19 cellular contexts compared by ENCODE assay signal in genomic region chr11:114063149-114063828, GRCh38. TPM values are rescaled to one million over a fixed set of nuclear protein-coding genes. Genes with fewer than 3 reads are reported as not detected.
DNase-seq lines count a peak whose midpoint lies in the region; TF ChIP-seq lines count a peak whose summit lies in the region.
"Had no signal": no experiment of that assay in that cellular context is flagged by ENCODE, and none has a peak within 500 bp of the region (broad histone marks: within the 10 kb centered on the region; RNA-seq: fewer than 3 reads in every experiment).

No MANE protein-coding gene starts in this region.

- H3K27ac ChIP-seq in esophagus squamous epithelium (peak overlapping the region in 3 of 4 donors; percentile 95 to 97 (median 96)), neural progenitor cell (no peak overlapping the region), tibial artery (peak overlapping the region; percentile 97 to 98)

- H3K9me3 ChIP-seq in esophagus squamous epithelium (no peaks in the 10 kb centered on the region), neural progenitor cell (ENCODE audit: low read depth) (no peaks in the 10 kb centered on the region), tibial artery (no peaks in the 10 kb centered on the region)
- H3K9me3 ChIP-seq: Peyer's patch had no signal

- no peak overlapping the region for H2AFZ ChIP-seq in neural progenitor cell (replicated peaks)

- intact Hi-C loops in esophagus squamous epithelium (cut with DNase I) (loop anchor here (5.0 to 10.0 kb wide), 2 partner anchors 132 to 189 kb away; no protein-coding TSS in a partner anchor), tibial artery (cut with DNase I; ENCODE audit: low total_unique reads) (loop anchor here (5.0 kb wide), 2 partner anchors 119 to 194 kb away; no protein-coding TSS in a partner anchor)

- no peak overlapping the region for H3K9ac ChIP-seq in neural progenitor cell

- H3K36me3 Mint-ChIP-seq in neural progenitor cell, result peaks cover 34% of the 10 kb centered on the region
- H3K36me3 Mint-ChIP-seq: activated naive CD8-positive, alpha-beta T cell; CD4-positive, CD25-positive, alpha-beta regulatory T cell had no signal

- peaks cover 65% of the 10 kb centered on the region for H3K4me1 Mint-ChIP-seq in neural progenitor cell

- WGBS in esophagus squamous epithelium, 2 donors, result 88 to 93% methylated on average over 15 to 22 of the region's 26 CpGs

- H3K9me3 Mint-ChIP-seq in neural progenitor cell, result no peaks in the 10 kb centered on the region
- H3K9me3 Mint-ChIP-seq: activated B cell treated with CpG ODN at 0.5 μM for 24 hours; CD4-positive, CD25-positive, alpha-beta regulatory T cell; central memory CD8-positive, alpha-beta T cell; stimulated activated naive CD8-positive, alpha-beta T cell treated with anti-CD3 and anti-CD28 coated beads, Interleukin-15, Interleukin-2, amounts not matched to agents 100 ng/mL and 50 ng/mL, for 24 hours had no signal

- H3K4me3 ChIP-seq in esophagus squamous epithelium, result peak overlapping the region in 3 of 4 donors; percentile 68 to 96 (median 95)
- H3K4me3 ChIP-seq in neural progenitor cell, result no peak overlapping the region
- H3K4me3 ChIP-seq in tibial artery, result peak overlapping the region; percentile 94 to 99

- H3K27ac Mint-ChIP-seq in neural progenitor cell, result no peak overlapping the region
- H3K27ac Mint-ChIP-seq: activated B cell treated with CpG ODN at 0.5 μM for 24 hours; activated naive CD8-positive, alpha-beta T cell had no signal

- H3K27me3 ChIP-seq in esophagus squamous epithelium, result peaks cover 0 to 49% (median 0%) of the 10 kb centered on the region in 4 donors
- peaks cover 76% of the 10 kb centered on the region for H3K27me3 ChIP-seq in neural progenitor cell
- no peaks in the 10 kb centered on the region for H3K27me3 ChIP-seq in tibial artery
- H3K27me3 ChIP-seq: Peyer's patch had no signal

- H3F3A ChIP-seq in neural progenitor cell (ENCODE audit: low read depth), result peaks cover 18% of the 10 kb centered on the region

- H3K36me3 ChIP-seq in esophagus squamous epithelium (peaks cover 12 to 61% (median 19%) of the 10 kb centered on the region in 3 donors), neural progenitor cell (no peaks in the 10 kb centered on the region), tibial artery (peaks cover 72 to 82% (median 79%) of the 10 kb centered on the region in 3 donors)

- H3K4me1 ChIP-seq in esophagus squamous epithelium, result peaks cover 12 to 95% (median 15%) of the 10 kb centered on the region in 3 donors
- H3K4me1 ChIP-seq in neural progenitor cell, result peaks cover 18% of the 10 kb centered on the region
- H3K4me1 ChIP-seq in tibial artery, result peaks cover 0 to 67% (median 37%) of the 10 kb centered on the region in 4 donors

- peaks cover 72% of the 10 kb centered on the region for H3K79me2 ChIP-seq in neural progenitor cell (ENCODE audit: low read depth)

- peaks cover 18% of the 10 kb centered on the region for H3K27me3 Mint-ChIP-seq in neural progenitor cell (ENCODE audit: insufficient read depth, low read depth)
- H3K27me3 Mint-ChIP-seq: activated naive CD8-positive, alpha-beta T cell had no signal

- peak; percentile 54 for DNase-seq in activated CD8-positive, alpha-beta memory T cell treated with anti-CD3 and anti-CD28 coated beads for 24 hours
- DNase-seq in activated CD8-positive, alpha-beta memory T cell treated with anti-CD3 and anti-CD28 coated beads, Interleukin-2, amount 50 U/mL, for 4 hours, result no peak
- no peak for DNase-seq in esophagus squamous epithelium (lab: John Stamatoyannopoulos, UW)
- DNase-seq in neural progenitor cell (ENCODE audit: low spot score), result no peak
- DNase-seq in tibial artery, result no peak
- DNase-seq in midbrain (lab: John Stamatoyannopoulos, UW), result no peak
- DNase-seq in SKM-1 (lab: John Stamatoyannopoulos, UW; ENCODE audit: unreplicated experiment), result no peak
- no peak for DNase-seq in UCSD-AML1 (lab: John Stamatoyannopoulos, UW; ENCODE audit: unreplicated experiment)
- DNase-seq: activated B cell treated with CpG ODN at 0.5 μM for 24 hours; CD4-positive, CD25-positive, alpha-beta regulatory T cell; DND-41; NCI-H1048; NCI-H82; Peyer's patch; stimulated activated CD4-positive, alpha-beta T cell treated with anti-CD3 and anti-CD28 coated beads, Interleukin-12 subunit alpha, Interleukin-12 subunit beta, amount 100 ng/mL, for 4 hours had no signal

- peaks cover 66% of the 10 kb centered on the region for H4K20me1 ChIP-seq in neural progenitor cell (ENCODE audit: low read depth)

- H3K4me3 Mint-ChIP-seq in neural progenitor cell, result peak overlapping the region; percentile 17
- H3K4me3 Mint-ChIP-seq: activated B cell treated with CpG ODN at 0.5 μM for 24 hours; activated naive CD8-positive, alpha-beta T cell had no signal

- no peak for TF ChIP-seq CTCF in esophagus squamous epithelium (IDR thresholded peaks at IDR 0.05)
- no peak for TF ChIP-seq CTCF in neural progenitor cell (IDR thresholded peaks at IDR 0.05)
- TF ChIP-seq CTCF in tibial artery (IDR thresholded peaks at IDR 0.05), result no peak

- TF ChIP-seq POLR2A in esophagus squamous epithelium (IDR thresholded peaks at IDR 0.05), result no peak

- H3K4me2 ChIP-seq in neural progenitor cell, result no peak overlapping the region

RNA-seq across cellular contexts. Expression of gene ZBTB16, which starts 3.8 kb away (rescaled TPM):
- total RNA-seq in esophagus squamous epithelium (100 to 1,000 TPM in 1 of 4 donors, 10 to 100 TPM in 3; 10.4 to 137 (median 18.8) TPM), neural progenitor cell (ENCODE audit: low replicate concordance) (17.7 and 29.7 TPM in 2 replicates)
- total RNA-seq: A172 had no signal
